1 cellular context compared by ENCODE assay signal in the genomic region with DNA sequence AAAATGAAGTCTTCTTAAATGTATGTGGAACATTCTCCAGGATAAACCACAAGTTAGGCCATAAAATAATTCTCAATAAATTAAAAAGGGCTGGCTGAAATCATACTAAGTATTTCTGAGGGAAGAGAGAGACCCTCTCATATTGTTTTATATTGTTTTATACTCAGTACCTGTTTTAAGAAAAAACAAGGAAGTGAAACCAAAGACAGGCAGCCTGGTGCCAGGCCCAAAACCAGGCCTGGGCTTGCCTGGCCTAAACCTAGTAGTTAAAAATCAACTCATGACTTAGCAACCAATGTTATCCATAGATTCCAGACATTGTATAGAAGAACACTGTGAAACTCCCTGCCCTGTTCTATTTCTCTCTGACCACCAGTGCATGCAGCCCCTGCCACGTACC. TPM values are rescaled to one million over a fixed set of nuclear protein-coding genes. Genes with fewer than 3 reads are reported as not detected.
"Had no signal": no experiment of that assay in that cellular context is flagged by ENCODE, and none has a peak within 500 bp of the region (broad histone marks: within the 10 kb centered on the region; RNA-seq: fewer than 3 reads in every experiment).

No MANE protein-coding gene starts in this region.

RNA-seq across cellular contexts. Expression of a gene that starts 26.4 kb away (rescaled TPM):
- total RNA-seq: PC-9 had no signal
